Comparison of ENCODE assay signal across 30 cellular contexts in genomic region chr1:203114202-203114601, GRCh38. TPM values are rescaled to one million over a fixed set of nuclear protein-coding genes. Genes with fewer than 3 reads are reported as not detected.
"Had no signal": no experiment of that assay in that cellular context is flagged by ENCODE, and none has a peak within 500 bp of the region (broad histone marks: within the 10 kb centered on the region; RNA-seq: fewer than 3 reads in every experiment).

No MANE protein-coding gene starts in this region.

- H3K27ac Mint-ChIP-seq: immature natural killer cell, mesothelial cell of epicardium had no signal

- H3K9me3 Mint-ChIP-seq: immature natural killer cell, mesothelial cell of epicardium had no signal

- H3K36me3 Mint-ChIP-seq: immature natural killer cell, mesothelial cell of epicardium had no signal

- H3K4me1 ChIP-seq: lower lobe of right lung had no signal

- H3K9me3 ChIP-seq: esophagus squamous epithelium, gastrocnemius medialis, heart right ventricle, left lung, lower lobe of right lung, mucosa of descending colon had no signal

- H3K27me3 ChIP-seq: dorsolateral prefrontal cortex, gastrocnemius medialis had no signal

- H3K4me1 Mint-ChIP-seq: immature natural killer cell, mesothelial cell of epicardium had no signal

- H3K4me3 ChIP-seq: coronary artery, dorsolateral prefrontal cortex, esophagus squamous epithelium, gastrocnemius medialis, heart right ventricle, left lung, lower lobe of right lung, mucosa of descending colon had no signal

- H3K4me3 Mint-ChIP-seq: immature natural killer cell, mesothelial cell of epicardium had no signal

- DNase-seq: dermis blood vessel endothelial cell; dorsolateral prefrontal cortex; effector CD4-positive, alpha-beta T cell; effector memory CD4-positive, alpha-beta T cell; esophagus squamous epithelium; foreskin fibroblast; foreskin melanocyte; gastrocnemius medialis; glutamatergic neuron; head of caudate nucleus; heart right ventricle; hippocampal formation; immature natural killer cell; kidney; kidney glomerular epithelial cell; left colon; left lung; left ventricle myocardium superior; lower lobe of right lung; mesenchymal stem cell; mucosa of descending colon had no signal

- H3K27ac ChIP-seq: coronary artery, dorsolateral prefrontal cortex, esophagus squamous epithelium, gastrocnemius medialis, heart right ventricle, left lung, lower lobe of right lung had no signal

- H3K36me3 ChIP-seq: esophagus squamous epithelium, gastrocnemius medialis, heart right ventricle, left lung, lower lobe of right lung had no signal

RNA-seq across cellular contexts. Expression of gene ADORA1, which starts 13.3 kb away (rescaled TPM):
- total RNA-seq: dermis blood vessel endothelial cell, endothelial cell of umbilical vein, glomerular endothelial cell, lung microvascular endothelial cell had no signal

RNA-seq across cellular contexts. Expression of gene MYOG, which starts 28.4 kb away (rescaled TPM):
- total RNA-seq: cerebellum, dermis blood vessel endothelial cell, endothelial cell of umbilical vein, epithelial cell of proximal tubule, esophagus squamous epithelium, glomerular endothelial cell, heart right ventricle, kidney, left colon, left lung, left ventricle myocardium superior, lower leg skin, lower lobe of right lung, lung microvascular endothelial cell, mesenteric fat pad, mesothelial cell of epicardium, mucosa of descending colon had no signal
